In the genomic region with DNA sequence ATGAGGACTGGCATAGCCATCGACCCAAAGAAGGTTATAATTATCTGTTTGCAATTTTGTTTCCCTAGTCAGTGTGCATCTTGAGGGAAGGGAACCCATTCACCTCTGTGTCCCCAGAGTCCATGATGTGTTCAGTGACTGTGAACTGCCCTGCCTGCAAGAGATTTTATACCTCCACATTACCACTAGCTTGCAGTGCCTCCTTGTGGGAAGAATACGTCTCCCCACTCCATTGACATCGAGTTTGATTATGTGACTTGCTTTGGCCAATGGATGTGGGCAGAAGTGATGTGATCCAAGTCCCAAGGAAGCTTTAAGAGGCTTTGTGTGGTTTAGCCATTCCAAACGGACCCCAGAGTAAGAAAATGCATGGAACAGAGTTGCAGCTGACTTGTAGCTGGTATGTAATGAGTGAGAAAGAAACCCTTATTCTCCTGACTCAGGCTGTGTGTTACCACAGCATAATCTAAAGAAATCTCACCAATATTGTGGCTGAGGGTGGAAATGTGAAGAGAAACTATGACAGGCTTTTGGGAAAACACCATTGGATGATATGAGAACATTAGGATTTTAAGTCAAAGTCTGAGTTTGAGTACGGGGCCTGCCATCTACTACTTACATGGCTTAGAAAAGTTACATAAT, we compare ENCODE assay signal across 11 cellular contexts. TPM values are rescaled to one million over a fixed set of nuclear protein-coding genes. Genes with fewer than 3 reads are reported as not detected.
DNase-seq lines count a peak whose midpoint lies in the region; ATAC-seq and TF ChIP-seq lines count a peak whose summit lies in the region.
"Had no signal": no experiment of that assay in that cellular context is flagged by ENCODE, and none has a peak within 500 bp of the region (broad histone marks: within the 10 kb centered on the region; RNA-seq: fewer than 3 reads in every experiment).

No MANE protein-coding gene starts in this region.

- no peak for TF ChIP-seq POLR2A in esophagus squamous epithelium (IDR thresholded peaks at IDR 0.05)

- no peaks in the 10 kb centered on the region for H3K4me1 ChIP-seq in esophagus squamous epithelium
- H3K4me1 ChIP-seq: left lung had no signal

- no peak overlapping the region for H3K27ac Mint-ChIP-seq in activated T-helper 17 cell treated with anti-CD3 and anti-CD28 coated beads, Interleukin-2, amount 50 U/mL, for 72 hours

- DNase-seq in ELF-1 (ENCODE audit: low read depth, low spot score) (peak; percentile 25), HT1080 (ENCODE audit: low read depth) (peak; percentile 64), kidney tubule cell (ENCODE audit: low spot score) (peak; percentile 50), SKM-1 treated with dmso at 0.1 percent for 144 hours (lab: John Stamatoyannopoulos, UW; ENCODE audit: unreplicated experiment) (no peak), esophagus squamous epithelium (lab: John Stamatoyannopoulos, UW) (no peak)
- no peak for DNase-seq in stimulated activated CD4-positive, alpha-beta T cell treated with anti-CD3 and anti-CD28 coated beads, Interleukin-2, amount 100 ng/mL, for 24 hours
- DNase-seq: activated gamma-delta T cell, left lung, NCI-H524 treated with DMSO at 0.1 percent for 48 hours had no signal

- peaks cover 8% of the 10 kb centered on the region for H3K27me3 Mint-ChIP-seq in activated T-helper 17 cell treated with anti-CD3 and anti-CD28 coated beads, Interleukin-2, amount 50 U/mL, for 72 hours

- peak; percentile 73 for ATAC-seq in activated T-helper 17 cell treated with anti-CD3 and anti-CD28 coated beads, Interleukin-2, amount 50 U/mL, for 72 hours (replicated peaks)
- no peak for ATAC-seq in HG03521 (IDR thresholded peaks at IDR 0.05; ENCODE audit: unreplicated experiment)
- ATAC-seq: left lung had no signal

- H3K36me3 Mint-ChIP-seq in activated T-helper 17 cell treated with anti-CD3 and anti-CD28 coated beads, Interleukin-2, amount 50 U/mL, for 72 hours (ENCODE audit: low read depth), result no peaks in the 10 kb centered on the region

- no peak overlapping the region for H3K4me3 ChIP-seq in esophagus squamous epithelium
- H3K4me3 ChIP-seq: left lung had no signal

- intact Hi-C loops in esophagus squamous epithelium (cut with DNase I), result no loop called here

- H3K4me1 Mint-ChIP-seq in activated T-helper 17 cell treated with anti-CD3 and anti-CD28 coated beads, Interleukin-2, amount 50 U/mL, for 72 hours, result no peaks in the 10 kb centered on the region

- H3K27ac ChIP-seq in esophagus squamous epithelium, result no peak overlapping the region
- H3K27ac ChIP-seq: left lung had no signal

- 62 to 71% methylated on average over 5 of the region's 5 CpGs for WGBS in esophagus squamous epithelium, 2 donors

- H3K9me3 Mint-ChIP-seq in activated T-helper 17 cell treated with anti-CD3 and anti-CD28 coated beads, Interleukin-2, amount 50 U/mL, for 72 hours, result no peaks in the 10 kb centered on the region

- no peaks in the 10 kb centered on the region for H3K36me3 ChIP-seq in esophagus squamous epithelium
- H3K36me3 ChIP-seq: left lung had no signal

- H3K9me3 ChIP-seq in esophagus squamous epithelium, result no peaks in the 10 kb centered on the region
- H3K9me3 ChIP-seq: left lung had no signal

- H3K4me3 Mint-ChIP-seq in activated T-helper 17 cell treated with anti-CD3 and anti-CD28 coated beads, Interleukin-2, amount 50 U/mL, for 72 hours, result no peak overlapping the region

- peaks cover 0 to 62% (median 0%) of the 10 kb centered on the region in 4 donors for H3K27me3 ChIP-seq in esophagus squamous epithelium

- peak in 2 of 6 experiments; percentile 11 to 23 for TF ChIP-seq CTCF in esophagus squamous epithelium (IDR thresholded peaks at IDR 0.05)

RNA-seq across cellular contexts. Expression of gene NRDC, which starts 47.8 kb away (rescaled TPM):
- 57.0 and 57.8 TPM in 2 replicates for total RNA-seq in HT1080 (2014; rRNA removed; shearing (Covaris generic))
- polyA plus RNA-seq in HT1080 (2015; cell fraction: cytosol; rRNA removed), result 77.4 and 89.7 TPM in 2 replicates
- polyA plus RNA-seq in HT1080 (2015; cell fraction: nucleus; rRNA removed), result 170 and 179 TPM in 2 replicates
- 100 to 1,000 TPM; 135 to 174 TPM for total RNA-seq in activated T-helper 17 cell treated with anti-CD3 and anti-CD28 coated beads, Interleukin-2, amount 50 U/mL, for 72 hours
- 10 to 100 TPM; 35.1 to 83.7 (median 64.1) TPM for total RNA-seq in esophagus squamous epithelium

Comparison
In these comparisons a context has a peak if more than half of its experiments do, and no peak if none do; other contexts are left out.
1. DNase-seq: peak in ELF-1 (single experiment), HT1080 (single experiment) and kidney tubule cell (single experiment); none in SKM-1 treated with dmso at 0.1 percent for 144 hours (single experiment), esophagus squamous epithelium (single experiment) and stimulated activated CD4-positive, alpha-beta T cell treated with anti-CD3 and anti-CD28 coated beads, Interleukin-2, amount 100 ng/mL, for 24 hours (0 of 2).